ENCODE assay signal across 31 cellular contexts in genomic region chr1:206953626-206954025, GRCh38. TPM values are rescaled to one million over a fixed set of nuclear protein-coding genes. Genes with fewer than 3 reads are reported as not detected.
A peak's percentile ranks its signal among the peaks of the same experiment; 100 is the strongest.
DNase-seq lines count a peak whose midpoint lies in the region; ATAC-seq, FAIRE-seq and TF ChIP-seq lines count a peak whose summit lies in the region.
"Had no signal": no experiment of that assay in that cellular context is flagged by ENCODE, and none has a peak within 500 bp of the region (broad histone marks: within the 10 kb centered on the region; RNA-seq: fewer than 3 reads in every experiment).

No MANE protein-coding gene starts in this region.

- H3K27ac ChIP-seq in VCaP (peak overlapping the region; percentile 90), kidney (ENCODE audit: low read depth in 2 of 2, low read length in 2 of 2) (peak overlapping the region; percentile 74 to 84), small intestine (ENCODE audit: low read depth in 1 of 2, low read length in 1 of 2) (peak overlapping the region; percentile 58 to 87), gastroesophageal sphincter (no peak overlapping the region)
- H3K27ac ChIP-seq: GM23248, neural progenitor cell, RWPE1, spleen, tibial nerve had no signal

- peak overlapping the region in 1 of 2 donors; percentile 52 for H3K9ac ChIP-seq in kidney (ENCODE audit: low read length in 2 of 2)
- H3K9ac ChIP-seq: BLaER1 treated with 17β-estradiol and CSF1 and Interleukin-3, amounts not matched to agents 10 nM and 100 nM; GM23248; neural progenitor cell had no signal

- H3K36me3 ChIP-seq in kidney (ENCODE audit: control insufficient read depth in 1 of 2, insufficient read depth in 2 of 2, low read length in 2 of 2): no peaks in the 10 kb centered on the region
- no peaks in the 10 kb centered on the region for H3K36me3 ChIP-seq in small intestine (ENCODE audit: control insufficient read depth in 2 of 2, insufficient read depth in 2 of 2, low read length in 2 of 2)
- no peaks in the 10 kb centered on the region for H3K36me3 ChIP-seq in gastroesophageal sphincter
- H3K36me3 ChIP-seq: BLaER1 treated with 17β-estradiol and CSF1 and Interleukin-3, amounts not matched to agents 10 nM and 100 nM; neural progenitor cell; spleen; tibial nerve had no signal

- peaks cover 0 to 5% of the 10 kb centered on the region in 2 donors for H3K9me3 ChIP-seq in kidney (ENCODE audit: control insufficient read depth in 1 of 2, low read length in 2 of 2)
- no peaks in the 10 kb centered on the region for H3K9me3 ChIP-seq in small intestine (ENCODE audit: control insufficient read depth, low read depth)
- H3K9me3 ChIP-seq in gastroesophageal sphincter: peaks cover 0 to 11% (median 0%) of the 10 kb centered on the region in 3 donors
- H3K9me3 ChIP-seq: tibial nerve had no signal

- TF ChIP-seq POLR2A in gastroesophageal sphincter (IDR thresholded peaks at IDR 0.05): no peak

- DNase-seq in LNCaP clone FGC (ENCODE audit: low read depth) (peak; percentile 62), kidney (no peak), small intestine (peak; percentile 18), NCI-H1694 treated with DMSO at 0.1 percent for 48 hours (lab: John Stamatoyannopoulos, UW) (no peak), COLO829 (ENCODE audit: low spot score) (no peak)
- DNase-seq: activated CD4-positive, alpha-beta memory T cell treated with anti-CD3 and anti-CD28 coated beads, Interleukin-2, amount 10 ng/mL, durations not matched to agents 7 days and 5 days; activated CD4-positive, alpha-beta T cell treated with anti-CD3 and anti-CD28 coated beads for 1 hour; activated naive CD4-positive, alpha-beta T cell treated with anti-CD3 and anti-CD28 coated beads, Interleukin-2, amount 50 U/mL, for 16 hours; COR-L47; GM23248; hypothalamus; left cardiac atrium; NCI-H1092 treated with DMSO at 0.1 percent for 48 hours; NCI-H187 treated with DMSO at 0.1 percent for 48 hours; NCI-H2171; NCI-H510A; right cardiac atrium; spleen; stimulated activated CD4-positive, alpha-beta T cell treated with anti-CD3 and anti-CD28 coated beads, Interleukin-2, amount 100 ng/mL, for 24 hours; stimulated activated CD8-positive, alpha-beta memory T cell treated with anti-CD3 and anti-CD28 coated beads, Interleukin-4, amount 100 ng/mL, for 48 hours had no signal

- intact Hi-C loops in kidney (cut with DNase I): no loop called here

- H3K27me3 ChIP-seq in small intestine (ENCODE audit: control insufficient read depth in 2 of 2, insufficient read depth in 2 of 2, low read length in 2 of 2): no peaks in the 10 kb centered on the region
- H3K27me3 ChIP-seq in gastroesophageal sphincter: no peaks in the 10 kb centered on the region
- H3K27me3 ChIP-seq: BLaER1 treated with 17β-estradiol and CSF1 and Interleukin-3, amounts not matched to agents 10 nM and 100 nM; neural progenitor cell; spleen; tibial nerve had no signal

- no peak for ATAC-seq in gastroesophageal sphincter
- ATAC-seq: left cardiac atrium, right cardiac atrium had no signal

- no peak overlapping the region for H3K4me3 ChIP-seq in LNCaP clone FGC (ENCODE audit: low read depth, low read length)
- H3K4me3 ChIP-seq in kidney (ENCODE audit: low read length in 2 of 2): no peak overlapping the region
- H3K4me3 ChIP-seq in small intestine (ENCODE audit: low read depth in 1 of 2, low read length in 2 of 2): no peak overlapping the region
- H3K4me3 ChIP-seq in gastroesophageal sphincter: no peak overlapping the region
- H3K4me3 ChIP-seq: BLaER1 treated with 17β-estradiol and CSF1 and Interleukin-3, amounts not matched to agents 10 nM and 100 nM; GM23248; neural progenitor cell; spleen; tibial nerve had no signal

- no peak for TF ChIP-seq EP300 in gastroesophageal sphincter (IDR thresholded peaks at IDR 0.05)

- H3K4me1 ChIP-seq in kidney (ENCODE audit: control insufficient read depth in 1 of 2, insufficient read depth in 1 of 2, low read depth in 1 of 2, low read length in 2 of 2) (peaks cover 42 to 53% of the 10 kb centered on the region in 2 donors), small intestine (ENCODE audit: control insufficient read depth in 2 of 2, insufficient read depth in 1 of 2, low read depth in 1 of 2, low read length in 1 of 2) (peaks cover 5 to 26% of the 10 kb centered on the region in 2 donors), gastroesophageal sphincter (no peaks in the 10 kb centered on the region)
- H3K4me1 ChIP-seq: spleen had no signal

- 68 to 87% (median 75%) methylated on average over 2 of the region's 2 CpGs for WGBS in small intestine, 3 donors
- WGBS in gastroesophageal sphincter (ENCODE audit: low coverage in 1 of 2), 2 donors: 83% methylated on average over 1 of the region's 2 CpGs; no CpG with 5 or more reads in 1 of the 2 donors

- no peak for FAIRE-seq in kidney (lab: Jason Lieb, UNC)
- FAIRE-seq in small intestine (lab: Jason Lieb, UNC): no peak
- FAIRE-seq: endothelial cell of umbilical vein had no signal

- no peak for TF ChIP-seq CTCF in LNCaP clone FGC (IDR thresholded peaks at IDR 0.05; ENCODE audit: control insufficient read depth, extremely low read depth, insufficient read depth)
- no peak for TF ChIP-seq CTCF in VCaP (conservative IDR thresholded peaks at IDR 0.05)
- no peak for TF ChIP-seq CTCF in kidney (IDR thresholded peaks at IDR 0.05; ENCODE audit: borderline replicate concordance, extremely low read depth, insufficient read depth)
- TF ChIP-seq CTCF in gastroesophageal sphincter (IDR thresholded peaks at IDR 0.05): no peak

RNA-seq across cellular contexts. Expression of gene PIGR, which starts 7.4 kb away (rescaled TPM):
- 841 TPM for total RNA-seq in kidney
- 187 TPM for polyA plus RNA-seq in kidney (ENCODE audit: insufficient read depth, low read depth, low replicate concordance)
- 1,000 to 10,000 TPM in 1 of 3 donors, 100 to 1,000 TPM in 2; 381 to 3,013 (median 616) TPM for polyA plus RNA-seq in small intestine
- 100 to 1,000 TPM in 1 of 4 donors, under 1 TPM in 3; 0.16 to 256 (median 0.35) TPM for total RNA-seq in gastroesophageal sphincter
- total RNA-seq: activated CD4-positive, alpha-beta memory T cell treated with anti-CD3 and anti-CD28 coated beads, Interleukin-2, amount 10 ng/mL, durations not matched to agents 7 days and 5 days; endothelial cell of umbilical vein; G401; GM23248 had no signal
- polyA plus RNA-seq: endothelial cell of umbilical vein, GM23248 had no signal

RNA-seq across cellular contexts. Expression of gene FCAMR, which starts 16.6 kb away (rescaled TPM):
- total RNA-seq in kidney: 1.8 TPM
- 34.6 TPM for polyA plus RNA-seq in kidney (ENCODE audit: insufficient read depth, low read depth, low replicate concordance)
- 1 to 10 TPM in 1 of 3 donors, under 1 TPM in 2; 0.54 to 4.5 (median 0.67) TPM for polyA plus RNA-seq in small intestine
- under 1 TPM in 1 of 4 donors, not detected in 3; 0.39 TPM for total RNA-seq in gastroesophageal sphincter
- total RNA-seq: activated CD4-positive, alpha-beta memory T cell treated with anti-CD3 and anti-CD28 coated beads, Interleukin-2, amount 10 ng/mL, durations not matched to agents 7 days and 5 days; activated T-helper 17 cell treated with anti-CD3 and anti-CD28 coated beads, Interleukin-2, amount 50 U/mL, for 72 hours; cerebellum; endothelial cell of umbilical vein; G401; GM23248; left cardiac atrium; right cardiac atrium; tibial nerve had no signal
- polyA plus RNA-seq: endothelial cell of umbilical vein, GM23248, IgD-negative memory B cell, right cardiac atrium had no signal

RNA-seq across cellular contexts. Expression of gene FCMR, which starts 31.9 kb away (rescaled TPM):
- total RNA-seq in kidney: 16.7 TPM
- polyA plus RNA-seq in kidney (ENCODE audit: insufficient read depth, low read depth, low replicate concordance): 1.3 TPM
- 1 to 10 TPM; 1.1 to 6.9 (median 2.4) TPM for polyA plus RNA-seq in small intestine
- 1 to 10 TPM in 3 of 4 donors, not detected in 1; 1.0 to 4.1 (median 1.6) TPM for total RNA-seq in gastroesophageal sphincter
- total RNA-seq: cerebellum, endothelial cell of umbilical vein, G401 had no signal
- polyA plus RNA-seq: endothelial cell of umbilical vein had no signal

RNA-seq across cellular contexts. Expression of gene IL24, which starts 56.4 kb away (rescaled TPM):
- not detected for total RNA-seq in kidney
- polyA plus RNA-seq in kidney (ENCODE audit: insufficient read depth, low read depth, low replicate concordance): not detected
- polyA plus RNA-seq in small intestine: under 1 TPM in 1 of 3 donors, not detected in 2; 0.24 TPM
- total RNA-seq in gastroesophageal sphincter: not detected
- total RNA-seq: activated CD4-positive, alpha-beta memory T cell treated with anti-CD3 and anti-CD28 coated beads, Interleukin-2, amount 10 ng/mL, durations not matched to agents 7 days and 5 days; cerebellum; endothelial cell of umbilical vein; G401; left cardiac atrium; right cardiac atrium; tibial nerve had no signal
- polyA plus RNA-seq: endothelial cell of umbilical vein, right cardiac atrium had no signal

Comparison
In these comparisons a context has a peak if more than half of its experiments do, and no peak if none do; other contexts are left out.
1. DNase-seq: peak in LNCaP clone FGC (single experiment) and small intestine (single experiment); none in kidney (single experiment), NCI-H1694 treated with DMSO at 0.1 percent for 48 hours (single experiment) and COLO829 (single experiment).
2. H3K27ac ChIP-seq: peak in VCaP (single experiment), kidney (2 of 2) and small intestine (2 of 2); none in gastroesophageal sphincter (0 of 4).